Comparison of ENCODE assay signal across 24 cellular contexts in the genomic region with DNA sequence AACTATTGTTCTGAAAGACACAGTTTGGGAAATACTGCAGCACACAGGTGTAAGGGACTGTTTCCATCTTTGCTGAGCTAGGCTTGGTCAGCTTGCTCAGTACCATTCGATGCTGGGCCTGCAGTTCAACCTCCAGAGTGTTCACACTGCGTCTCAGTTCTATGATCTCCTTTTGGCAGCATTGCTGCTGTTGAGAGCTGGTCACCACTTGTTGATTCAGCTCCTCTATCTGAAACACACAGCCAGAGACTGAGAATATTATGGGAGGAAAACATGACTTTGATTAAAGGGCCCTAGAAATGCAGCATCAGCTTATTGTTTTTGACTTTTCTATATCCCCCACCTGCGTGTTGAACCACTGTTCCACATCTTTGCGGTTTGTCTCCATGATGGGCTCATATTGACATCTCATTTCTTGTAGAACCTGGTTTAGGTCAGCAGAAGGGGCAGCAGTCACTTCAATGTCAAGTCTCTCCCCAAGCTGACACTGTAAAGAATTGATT. TPM values are rescaled to one million over a fixed set of nuclear protein-coding genes. Genes with fewer than 3 reads are reported as not detected.
DNase-seq lines count a peak whose midpoint lies in the region; ATAC-seq and TF ChIP-seq lines count a peak whose summit lies in the region.
"Had no signal": no experiment of that assay in that cellular context is flagged by ENCODE, and none has a peak within 500 bp of the region (broad histone marks: within the 10 kb centered on the region; RNA-seq: fewer than 3 reads in every experiment).

No MANE protein-coding gene starts in this region.

- no peaks in the 10 kb centered on the region for H3K9me3 Mint-ChIP-seq in WTC11

- peak; percentile 32 for DNase-seq in NOMO-1 treated with DMSO at 0.1 percent for 48 hours (lab: John Stamatoyannopoulos, UW; ENCODE audit: unreplicated experiment)
- no peak for DNase-seq in NOMO-1 treated with dmso at 0.1 percent for 144 hours (lab: John Stamatoyannopoulos, UW; ENCODE audit: unreplicated experiment)
- DNase-seq in SK-N-MC (ENCODE audit: low read depth, low spot score) = no peak
- DNase-seq in osteoblast (ENCODE audit: insufficient read length, low spot score, missing footprints) = no peak
- DNase-seq in NCI-H1694 (lab: John Stamatoyannopoulos, UW) = no peak
- DNase-seq in sigmoid colon = no peak
- no peak for DNase-seq in WTC11 (ENCODE audit: low spot score)
- DNase-seq: ACHN; CD4-positive, CD25-positive, alpha-beta regulatory T cell; DMS53; KG1; MG63; NCI-H2081; NCI-H2227 treated with DMSO at 0.1 percent for 48 hours; OCI-M1; Peyer's patch; SIG-M5 had no signal

- no peak overlapping the region for H3K4me2 ChIP-seq in osteoblast (ENCODE audit: insufficient read depth, low read length)
- H3K4me2 ChIP-seq: BLaER1 had no signal

- H3K27ac ChIP-seq in SK-N-MC = peak overlapping the region; percentile 48; the same call in 1 of the 2 replicates
- H3K27ac ChIP-seq in osteoblast (ENCODE audit: low read depth, low read length) = no peak overlapping the region
- H3K27ac ChIP-seq in sigmoid colon = no peak overlapping the region
- H3K27ac ChIP-seq: 22Rv1, BLaER1, Peyer's patch had no signal

- H3K36me3 ChIP-seq in SK-N-MC (ENCODE audit: insufficient read depth, low read length) (no peaks in the 10 kb centered on the region), osteoblast (ENCODE audit: insufficient read depth, low read length) (no peaks in the 10 kb centered on the region), sigmoid colon (no peaks in the 10 kb centered on the region)
- H3K36me3 ChIP-seq: BLaER1, MG63, Peyer's patch had no signal

- peaks cover 30% of the 10 kb centered on the region for H3K4me1 Mint-ChIP-seq in WTC11

- H3K4me1 ChIP-seq in osteoblast (ENCODE audit: insufficient read depth, low read length) (peaks cover 20% of the 10 kb centered on the region), sigmoid colon (no peaks in the 10 kb centered on the region)
- H3K4me1 ChIP-seq: BLaER1, Peyer's patch had no signal

- H3K36me3 Mint-ChIP-seq in WTC11 = no peaks in the 10 kb centered on the region
- H3K36me3 Mint-ChIP-seq: CD4-positive, CD25-positive, alpha-beta regulatory T cell had no signal

- TF ChIP-seq POLR2A in sigmoid colon (IDR thresholded peaks at IDR 0.05) = no peak

- H3K4me3 ChIP-seq in SK-N-MC = no peak overlapping the region
- H3K4me3 ChIP-seq in osteoblast (ENCODE audit: insufficient read depth, low read length) = no peak overlapping the region
- H3K4me3 ChIP-seq in sigmoid colon = no peak overlapping the region
- H3K4me3 ChIP-seq: BLaER1, MG63, Peyer's patch had no signal

- intact Hi-C loops in sigmoid colon (cut with DNase I) = no loop called here

- H2AFZ ChIP-seq in osteoblast (ENCODE audit: low read length) = peak overlapping the region; percentile 53

- no peak for ATAC-seq in WTC11
- ATAC-seq: SK-N-SH treated with all-trans-retinoic acid at 6 μM for 48 hours had no signal

- H3K27ac Mint-ChIP-seq in WTC11 = no peak overlapping the region
- H3K27ac Mint-ChIP-seq: CD4-positive, CD25-positive, alpha-beta regulatory T cell had no signal

- CTCF ChIA-PET in WTC11 (lab: Charles Lee) = no interaction called here

- no peaks in the 10 kb centered on the region for H3K79me2 ChIP-seq in osteoblast (ENCODE audit: insufficient read depth, low read length)

- H4K20me1 ChIP-seq in osteoblast (ENCODE audit: insufficient read depth, low read length) = no peaks in the 10 kb centered on the region
- H4K20me1 ChIP-seq: BLaER1 had no signal

- TF ChIP-seq CTCF in osteoblast (IDR thresholded peaks at IDR 0.05; ENCODE audit: extremely low read depth, low read depth, low read length) = no peak
- no peak for TF ChIP-seq CTCF in sigmoid colon (IDR thresholded peaks at IDR 0.05)
- no peak for TF ChIP-seq CTCF in WTC11 (IDR thresholded peaks at IDR 0.05)

- H3K27me3 ChIP-seq in osteoblast (ENCODE audit: insufficient read depth, low read length) = no peaks in the 10 kb centered on the region
- peaks cover 0 to 7% (median 0%) of the 10 kb centered on the region in 3 donors for H3K27me3 ChIP-seq in sigmoid colon
- H3K27me3 ChIP-seq: BLaER1, MG63, Peyer's patch had no signal

- no peaks in the 10 kb centered on the region for H3K9me3 ChIP-seq in SK-N-MC (ENCODE audit: low read depth, low read length)
- H3K9me3 ChIP-seq in osteoblast (ENCODE audit: low read depth, low read length) = no peaks in the 10 kb centered on the region
- no peaks in the 10 kb centered on the region for H3K9me3 ChIP-seq in sigmoid colon
- H3K9me3 ChIP-seq: BLaER1, Peyer's patch had no signal

- no peak overlapping the region for H3K4me3 Mint-ChIP-seq in WTC11
- H3K4me3 Mint-ChIP-seq: CD4-positive, CD25-positive, alpha-beta regulatory T cell had no signal

- WGBS in sigmoid colon, 2 donors = 77 to 86% methylated on average over 4 of the region's 4 CpGs

- POLR2A ChIA-PET in WTC11 (lab: Charles Lee) = no interaction called here

- H3K9ac ChIP-seq in SK-N-MC (ENCODE audit: insufficient read length) = no peak overlapping the region
- H3K9ac ChIP-seq: BLaER1 had no signal

- no peaks in the 10 kb centered on the region for H3K27me3 Mint-ChIP-seq in WTC11 (ENCODE audit: low read depth)

- TF ChIP-seq EP300 in sigmoid colon (IDR thresholded peaks at IDR 0.05) = no peak

TF ChIP-seq in WTC11, 78 proteins besides CTCF, POLR2A, EP300 and RAD21:
- TF ChIP-seq RELA (CRISPR knock-in tag; IDR thresholded peaks at IDR 0.05; ENCODE audit: borderline replicate concordance) (no peak), GABPB1 (CRISPR knock-in tag; IDR thresholded peaks at IDR 0.05) (no peak), NR2C2 (CRISPR knock-in tag; IDR thresholded peaks at IDR 0.05) (no peak), IRF2 (CRISPR knock-in tag; IDR thresholded peaks at IDR 0.05; ENCODE audit: borderline replicate concordance, low read depth) (no peak), TP53 (CRISPR knock-in tag; IDR thresholded peaks at IDR 0.05) (no peak), GRHL2 (CRISPR knock-in tag; IDR thresholded peaks at IDR 0.05; ENCODE audit: insufficient replicate concordance, severe bottlenecking) (no peak)
- TF ChIP-seq, protein P1, sequence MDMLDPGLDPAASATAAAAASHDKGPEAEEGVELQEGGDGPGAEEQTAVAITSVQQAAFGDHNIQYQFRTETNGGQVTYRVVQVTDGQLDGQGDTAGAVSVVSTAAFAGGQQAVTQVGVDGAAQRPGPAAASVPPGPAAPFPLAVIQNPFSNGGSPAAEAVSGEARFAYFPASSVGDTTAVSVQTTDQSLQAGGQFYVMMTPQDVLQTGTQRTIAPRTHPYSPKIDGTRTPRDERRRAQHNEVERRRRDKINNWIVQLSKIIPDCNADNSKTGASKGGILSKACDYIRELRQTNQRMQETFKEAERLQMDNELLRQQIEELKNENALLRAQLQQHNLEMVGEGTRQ (CRISPR knock-in tag; IDR thresholded peaks at IDR 0.05) = no peak

RNA-seq across cellular contexts. Expression of a gene that starts 4.6 kb away (rescaled TPM):
- total RNA-seq in osteoblast (0.36 TPM in 1 of 2 replicates, not detected in the other), sigmoid colon (not detected), WTC11 (2021) (not detected in 3 replicates)
- under 1 TPM in 1 of 3 donors, not detected in 2; 0.07 TPM for polyA plus RNA-seq in sigmoid colon
- total RNA-seq: CD4-positive, CD25-positive, alpha-beta regulatory T cell; Daoy; G401; HT-29; NCI-H460; Peyer's patch had no signal
- polyA plus RNA-seq: CD4-positive, CD25-positive, alpha-beta regulatory T cell had no signal

RNA-seq across cellular contexts. Expression of a gene that starts 22.0 kb away (rescaled TPM):
- total RNA-seq in osteoblast (under 0.01 TPM in 1 of 2 replicates, not detected in the other), sigmoid colon (not detected), WTC11 (2021) (not detected in 3 replicates)
- under 1 TPM in 2 of 3 donors, not detected in 1; 0.16 to 0.60 TPM for polyA plus RNA-seq in sigmoid colon
- total RNA-seq: CD4-positive, CD25-positive, alpha-beta regulatory T cell; Daoy; G401; NCI-H460 had no signal
- polyA plus RNA-seq: CD4-positive, CD25-positive, alpha-beta regulatory T cell had no signal

RNA-seq across cellular contexts. Expression of a gene that starts 24.7 kb away (rescaled TPM):
- total RNA-seq in osteoblast (0.36 and 0.59 TPM in 2 replicates), sigmoid colon (under 1 TPM in 1 of 4 donors, not detected in 3; 0.27 TPM), WTC11 (2021) (not detected in 3 replicates)
- 1 to 10 TPM in 1 of 3 donors, under 1 TPM in 2; 0.35 to 3.7 (median 0.60) TPM for polyA plus RNA-seq in sigmoid colon
- total RNA-seq: CD4-positive, CD25-positive, alpha-beta regulatory T cell; Daoy; G401 had no signal
- polyA plus RNA-seq: CD4-positive, CD25-positive, alpha-beta regulatory T cell had no signal

RNA-seq across cellular contexts. Expression of a gene that starts 31.9 kb away (rescaled TPM):
- not detected in 2 replicates for total RNA-seq in osteoblast
- not detected for total RNA-seq in sigmoid colon
- not detected for polyA plus RNA-seq in sigmoid colon
- not detected in 3 replicates for total RNA-seq in WTC11 (2021)
- total RNA-seq: CD4-positive, CD25-positive, alpha-beta regulatory T cell; Daoy; G401; HT-29; NCI-H460; Peyer's patch had no signal
- polyA plus RNA-seq: CD4-positive, CD25-positive, alpha-beta regulatory T cell had no signal

RNA-seq across cellular contexts. Expression of a gene that starts 37.6 kb away (rescaled TPM):
- total RNA-seq in osteoblast (not detected in 2 replicates), sigmoid colon (not detected), WTC11 (2021) (not detected in 3 replicates)
- not detected for polyA plus RNA-seq in sigmoid colon
- total RNA-seq: CD4-positive, CD25-positive, alpha-beta regulatory T cell; Daoy; G401; HT-29; NCI-H460; Peyer's patch had no signal
- polyA plus RNA-seq: CD4-positive, CD25-positive, alpha-beta regulatory T cell had no signal
